Comparison of ENCODE assay signal across 1 cellular context in the genomic region with DNA sequence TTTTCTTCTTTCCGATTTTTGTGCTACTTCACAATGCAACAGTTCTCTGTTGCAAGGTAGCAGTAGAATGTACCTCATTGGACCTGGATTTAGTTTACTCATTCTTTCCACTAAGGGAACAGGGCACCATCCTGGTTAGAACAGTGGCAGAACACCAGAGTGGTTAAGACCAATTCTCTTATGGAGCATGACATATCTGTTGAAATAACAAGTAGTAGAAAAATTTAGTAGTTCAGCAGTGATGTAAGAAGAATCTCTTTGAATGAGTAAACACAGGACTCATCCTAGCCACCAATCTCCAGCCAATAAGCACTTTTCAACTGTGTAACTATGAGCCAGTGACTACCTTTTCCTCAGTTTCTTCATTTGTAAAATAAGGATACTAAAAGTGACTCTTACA.
TF ChIP-seq lines count a peak whose summit lies in the region.

No MANE protein-coding gene starts in this region.

TF ChIP-seq in HCT116, 20 proteins besides CTCF, POLR2A, EP300 and RAD21 (continued from another document):
- TF ChIP-seq EZH2 (IDR thresholded peaks at IDR 0.05) (no peak), JUND (IDR thresholded peaks at IDR 0.05) (no peak), ZNF274 (IDR thresholded peaks at IDR 0.05; ENCODE audit: low read depth, low read length) (no peak), YY1 (IDR thresholded peaks at IDR 0.05; ENCODE audit: extremely low read depth, insufficient replicate concordance, low read depth, low read length) (no peak), POLR2AphosphoS5 (IDR thresholded peaks at IDR 0.05; ENCODE audit: low read depth, low read length) (no peak)
- TF ChIP-seq, protein P1, sequence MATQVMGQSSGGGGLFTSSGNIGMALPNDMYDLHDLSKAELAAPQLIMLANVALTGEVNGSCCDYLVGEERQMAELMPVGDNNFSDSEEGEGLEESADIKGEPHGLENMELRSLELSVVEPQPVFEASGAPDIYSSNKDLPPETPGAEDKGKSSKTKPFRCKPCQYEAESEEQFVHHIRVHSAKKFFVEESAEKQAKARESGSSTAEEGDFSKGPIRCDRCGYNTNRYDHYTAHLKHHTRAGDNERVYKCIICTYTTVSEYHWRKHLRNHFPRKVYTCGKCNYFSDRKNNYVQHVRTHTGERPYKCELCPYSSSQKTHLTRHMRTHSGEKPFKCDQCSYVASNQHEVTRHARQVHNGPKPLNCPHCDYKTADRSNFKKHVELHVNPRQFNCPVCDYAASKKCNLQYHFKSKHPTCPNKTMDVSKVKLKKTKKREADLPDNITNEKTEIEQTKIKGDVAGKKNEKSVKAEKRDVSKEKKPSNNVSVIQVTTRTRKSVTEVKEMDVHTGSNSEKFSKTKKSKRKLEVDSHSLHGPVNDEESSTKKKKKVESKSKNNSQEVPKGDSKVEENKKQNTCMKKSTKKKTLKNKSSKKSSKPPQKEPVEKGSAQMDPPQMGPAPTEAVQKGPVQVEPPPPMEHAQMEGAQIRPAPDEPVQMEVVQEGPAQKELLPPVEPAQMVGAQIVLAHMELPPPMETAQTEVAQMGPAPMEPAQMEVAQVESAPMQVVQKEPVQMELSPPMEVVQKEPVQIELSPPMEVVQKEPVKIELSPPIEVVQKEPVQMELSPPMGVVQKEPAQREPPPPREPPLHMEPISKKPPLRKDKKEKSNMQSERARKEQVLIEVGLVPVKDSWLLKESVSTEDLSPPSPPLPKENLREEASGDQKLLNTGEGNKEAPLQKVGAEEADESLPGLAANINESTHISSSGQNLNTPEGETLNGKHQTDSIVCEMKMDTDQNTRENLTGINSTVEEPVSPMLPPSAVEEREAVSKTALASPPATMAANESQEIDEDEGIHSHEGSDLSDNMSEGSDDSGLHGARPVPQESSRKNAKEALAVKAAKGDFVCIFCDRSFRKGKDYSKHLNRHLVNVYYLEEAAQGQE (IDR thresholded peaks at IDR 0.05; ENCODE audit: low read depth): no peak
- TF ChIP-seq, protein P2, sequence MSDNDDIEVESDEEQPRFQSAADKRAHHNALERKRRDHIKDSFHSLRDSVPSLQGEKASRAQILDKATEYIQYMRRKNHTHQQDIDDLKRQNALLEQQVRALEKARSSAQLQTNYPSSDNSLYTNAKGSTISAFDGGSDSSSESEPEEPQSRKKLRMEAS (IDR thresholded peaks at IDR 0.05): no peak
TF ChIP-seq in HCT116: peak in this region for 0.
